In genomic region chr19:51108066-51108804, GRCh38 we compare ENCODE assay signal across 8 cellular contexts. TPM values are rescaled to one million over a fixed set of nuclear protein-coding genes. Genes with fewer than 3 reads are reported as not detected.
A peak's percentile ranks its signal among the peaks of the same experiment; 100 is the strongest.
DNase-seq lines count a peak whose midpoint lies in the region; ATAC-seq and TF ChIP-seq lines count a peak whose summit lies in the region.

Gene CTU1, minus strand, starts transcription at chr19:51108409. Its CDS starts 3,840 bp downstream, at chr19:51104569.

- ATAC-seq in GM18873 (IDR thresholded peaks at IDR 0.05; ENCODE audit: low FRiP score, unreplicated experiment) (peak; percentile 90), HG03139 (IDR thresholded peaks at IDR 0.05; ENCODE audit: unreplicated experiment) (peak; percentile 94), WTC11 (peak; percentile 97)

- no peaks in the 10 kb centered on the region for H3F3A ChIP-seq in smooth muscle cell (ENCODE audit: low read depth)

- in situ Hi-C loops in ACHN (cut with HindIII; ENCODE audit: low pct_ligation_motif_present, low pct_unique_long_range_greater_than_20kb, low sequenced_read_pairs) = no loop called here

- H3K27ac ChIP-seq in caudate nucleus (ENCODE audit: low read depth, low read length) (peak within 1 kb of the TSS; percentile 91), smooth muscle cell (ENCODE audit: low read depth) (peak within 1 kb of the TSS; percentile 60)

- no peaks in the 10 kb centered on the region for H3K9me3 ChIP-seq in smooth muscle cell (replicated peaks; ENCODE audit: low read depth)

- POLR2A ChIA-PET in WTC11 (lab: Charles Lee) = no interaction called here

- DNase-seq in ACHN = peak; percentile 98
- peak; percentile 97 for DNase-seq in NCI-H2227 (lab: John Stamatoyannopoulos, UW; ENCODE audit: unreplicated experiment)
- DNase-seq in WTC11 (ENCODE audit: low spot score) = peak; percentile 98
- peak; percentile 89 to 100 (median 98) for DNase-seq in caudate nucleus (lab: John Stamatoyannopoulos, UW)
- peak; percentile 97 for DNase-seq in iPS-NIHi7 (ENCODE audit: extremely low spot score)
- peak; percentile 88 for DNase-seq in smooth muscle cell (lab: John Stamatoyannopoulos, UW; ENCODE audit: unreplicated experiment)

- no peaks in the 10 kb centered on the region for H3K27me3 ChIP-seq in smooth muscle cell (ENCODE audit: low read depth)

- under 1% methylated on average over 43 of the region's 43 CpGs for WGBS in smooth muscle cell (ENCODE audit: low lambda C conversion rate)

- CTCF ChIA-PET in WTC11 (lab: Charles Lee) = interaction anchor here (1.1 to 1.4 kb wide), 2 partner anchors 14 to 151 kb away, joined by 3 to 4 read pairs; no protein-coding TSS in a partner anchor

- peak within 1 kb of the TSS; percentile 72 for H3K4me3 ChIP-seq in smooth muscle cell

- H3K4me1 Mint-ChIP-seq in WTC11 = peaks cover 8% of the 10 kb centered on the region

- H3K9ac ChIP-seq in smooth muscle cell (ENCODE audit: low read depth) = peak within 1 kb of the TSS; percentile 78

- TF ChIP-seq CTCF in WTC11 (IDR thresholded peaks at IDR 0.05) (no peak), smooth muscle cell (IDR thresholded peaks at IDR 0.05; ENCODE audit: borderline replicate concordance, insufficient read depth, poor library complexity, severe bottlenecking) (no peak)

- H3K9me3 Mint-ChIP-seq in WTC11 = no peaks in the 10 kb centered on the region

- peak within 1 kb of the TSS; percentile 90 for H3K4me3 Mint-ChIP-seq in WTC11

- H3K4me2 ChIP-seq in smooth muscle cell = peak within 1 kb of the TSS; percentile 90

- H3K4me1 ChIP-seq in smooth muscle cell (ENCODE audit: low read depth) = peaks cover 5% of the 10 kb centered on the region

- H3K79me2 ChIP-seq in smooth muscle cell (ENCODE audit: low read depth) = peaks cover 12% of the 10 kb centered on the region

- H4K20me1 ChIP-seq in smooth muscle cell (ENCODE audit: low read depth) = no peaks in the 10 kb centered on the region

- peaks cover 9% of the 10 kb centered on the region for H3K27me3 Mint-ChIP-seq in WTC11 (ENCODE audit: low read depth)

- peak within 1 kb of the TSS; percentile 97 for H2AFZ ChIP-seq in smooth muscle cell (ENCODE audit: low read depth)

- no peaks in the 10 kb centered on the region for H3K36me3 Mint-ChIP-seq in WTC11

- peak within 1 kb of the TSS; percentile 75 for H3K27ac Mint-ChIP-seq in WTC11

- H3K36me3 ChIP-seq in smooth muscle cell (ENCODE audit: low read depth) = no peaks in the 10 kb centered on the region

TF ChIP-seq in WTC11, 78 proteins besides CTCF, POLR2A, EP300 and RAD21 (continues in another document):
- TF ChIP-seq MXD4 (CRISPR knock-in tag; IDR thresholded peaks at IDR 0.05; ENCODE audit: borderline replicate concordance) (no peak), FOXP4 (CRISPR knock-in tag; IDR thresholded peaks at IDR 0.05) (0 out of 2 replicates have a peak, but pooled peaks have one; percentile 20), ETV6 (CRISPR knock-in tag; IDR thresholded peaks at IDR 0.05) (peak; percentile 40; the same call in 1 of the 2 replicates), ZNF121 (CRISPR knock-in tag; IDR thresholded peaks at IDR 0.05) (no peak), OVOL2 (CRISPR knock-in tag; IDR thresholded peaks at IDR 0.05; ENCODE audit: borderline replicate concordance) (no peak), TEAD4 (CRISPR knock-in tag; IDR thresholded peaks at IDR 0.05) (no peak), GABPB1 (CRISPR knock-in tag; IDR thresholded peaks at IDR 0.05) (peak; percentile 87; the same call in 1 of the 2 replicates), E2F4 (CRISPR knock-in tag; IDR thresholded peaks at IDR 0.05; ENCODE audit: borderline replicate concordance, low read depth) (no peak), ZNF281 (CRISPR knock-in tag; IDR thresholded peaks at IDR 0.05) (peak; percentile 74), CREB1 (CRISPR knock-in tag; IDR thresholded peaks at IDR 0.05) (no peak), TEAD1 (CRISPR knock-in tag; IDR thresholded peaks at IDR 0.05) (peak; percentile 30; the same call in 1 of the 2 replicates), IRF2 (CRISPR knock-in tag; IDR thresholded peaks at IDR 0.05; ENCODE audit: borderline replicate concordance, low read depth) (no peak), SP1 (CRISPR knock-in tag; conservative IDR thresholded peaks at IDR 0.05) (peak; percentile 85), ARID4B (CRISPR knock-in tag; IDR thresholded peaks at IDR 0.05; ENCODE audit: borderline replicate concordance) (peak; percentile 71; the same call in 1 of the 2 replicates), ELF4 (CRISPR knock-in tag; IDR thresholded peaks at IDR 0.05; ENCODE audit: low read depth) (no peak)

RNA-seq across cellular contexts. Expression of gene CTU1, which starts in this region (rescaled TPM):
- 8.6 to 10.3 TPM (median 8.9 TPM) in 3 replicates for total RNA-seq in WTC11 (2021)
- total RNA-seq in smooth muscle cell = 4.7 and 5.1 TPM in 2 replicates
- polyA plus RNA-seq in smooth muscle cell = 9.8 and 11.2 TPM in 2 replicates

Comparison
In these comparisons a context has a peak if more than half of its experiments do, and no peak if none do; other contexts are left out.
1. Peak in every context shown above with its lines: DNase-seq, ATAC-seq, H3K4me3 ChIP-seq and H3K27ac ChIP-seq.